ENCODE assay signal across 22 cellular contexts in the genomic region with DNA sequence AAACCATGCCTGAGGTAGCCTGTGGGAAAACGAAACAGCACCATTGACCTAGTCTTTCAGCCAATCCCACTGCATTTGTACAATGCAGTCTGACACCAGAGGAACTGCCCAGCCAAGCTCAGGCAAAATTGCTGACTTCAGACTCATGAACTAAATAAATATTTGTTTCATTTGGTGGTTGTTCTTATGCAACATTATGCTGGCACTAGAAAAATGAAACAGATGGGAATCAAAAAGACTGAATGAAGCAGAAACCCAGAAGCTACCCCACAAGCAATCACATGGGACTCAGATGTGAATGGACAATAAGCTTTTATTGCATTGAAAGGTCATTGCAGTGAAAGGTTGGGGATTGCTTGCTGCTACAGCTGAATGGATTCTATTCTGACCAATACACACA. TPM values are rescaled to one million over a fixed set of nuclear protein-coding genes. Genes with fewer than 3 reads are reported as not detected.
A peak's percentile ranks its signal among the peaks of the same experiment; 100 is the strongest.
DNase-seq lines count a peak whose midpoint lies in the region; ATAC-seq, FAIRE-seq and TF ChIP-seq lines count a peak whose summit lies in the region.
"Had no signal": no experiment of that assay in that cellular context is flagged by ENCODE, and none has a peak within 500 bp of the region (broad histone marks: within the 10 kb centered on the region; RNA-seq: fewer than 3 reads in every experiment).

No MANE protein-coding gene starts in this region.

- peak overlapping the region; percentile 24 for H3K27ac ChIP-seq in HepG2 (ENCODE audit: extremely low read length, insufficient read depth, low read length)
- H3K27ac ChIP-seq: gastrocnemius medialis, uterus had no signal

- 3% methylated on average over 1 of the region's 1 CpG for WGBS in HepG2 (ENCODE audit: low lambda C conversion rate)

- no peaks in the 10 kb centered on the region for H3K36me3 ChIP-seq in HepG2 (replicated peaks in 1 of 2; ENCODE audit: control insufficient read depth in 1 of 2, insufficient read depth in 2 of 2, low read length in 2 of 2)
- H3K36me3 ChIP-seq: gastrocnemius medialis, uterus had no signal

- TF ChIP-seq RAD21 in HepG2 (CRISPR knock-in tag; IDR thresholded peaks at IDR 0.05) = no peak

- H3K79me2 ChIP-seq in HepG2 (ENCODE audit: insufficient read depth, low read length) = no peaks in the 10 kb centered on the region

- peak overlapping the region; percentile 46 to 70 (median 50) for H3K4me3 ChIP-seq in HepG2 (replicated peaks in 1 of 3; ENCODE audit: insufficient read depth in 1 of 3, low read depth in 2 of 3, low read length in 3 of 3)
- H3K4me3 ChIP-seq: gastrocnemius medialis, uterus had no signal

- ATAC-seq in Right ventricle myocardium inferior = peak; percentile 54
- ATAC-seq in HepG2 = peak; percentile 46
- ATAC-seq in HG03354 (IDR thresholded peaks at IDR 0.05; ENCODE audit: poor library complexity, severe bottlenecking, unreplicated experiment) = no peak
- ATAC-seq: activated naive CD4-positive, alpha-beta T cell treated with anti-CD3 and anti-CD28 coated beads, Interleukin-2, amount 50 U/mL, for 72 hours; gastrocnemius medialis; SK-N-SH treated with all-trans-retinoic acid at 6 μM for 48 hours had no signal

- H3K9me3 ChIP-seq in HepG2 (ENCODE audit: low read length) = peaks cover 10% of the 10 kb centered on the region
- H3K9me3 ChIP-seq: gastrocnemius medialis, uterus had no signal

- intact Hi-C loops in Right ventricle myocardium inferior (cut with DNase I) = no loop called here
- intact Hi-C loops in cardiac septum (cut with DNase I) = no loop called here
- intact Hi-C loops in HepG2 (cut with micrococcal nuclease; ENCODE audit: unreplicated experiment) = no loop called here

- no peaks in the 10 kb centered on the region for H4K20me1 ChIP-seq in HepG2 (ENCODE audit: insufficient read depth, low read length)

- H3K4me1 ChIP-seq in HepG2 (ENCODE audit: insufficient read depth, low read length) = peaks cover 49% of the 10 kb centered on the region
- H3K4me1 ChIP-seq: gastrocnemius medialis, uterus had no signal

- peak; percentile 52 for FAIRE-seq in HepG2 (lab: Jason Lieb, UNC)

- H3K9ac ChIP-seq in HepG2 (ENCODE audit: insufficient read depth, low read depth, low read length) = no peak overlapping the region; the same call in 1 of the 2 replicates

- TF ChIP-seq EP300 in HepG2 (IDR thresholded peaks at IDR 0.05; ENCODE audit: low read depth in 2 of 2, low read length in 2 of 2) (no peak), HepG2 (CRISPR knock-in tag; IDR thresholded peaks at IDR 0.05; ENCODE audit: borderline replicate concordance) (no peak)

- H3K27me3 ChIP-seq in HepG2 (ENCODE audit: control insufficient read depth in 1 of 2, insufficient read depth in 2 of 2, low read length in 2 of 2) = no peaks in the 10 kb centered on the region
- H3K27me3 ChIP-seq: gastrocnemius medialis, uterus had no signal

- no peak for TF ChIP-seq POLR2A in HepG2 (IDR thresholded peaks at IDR 0.05; ENCODE audit: insufficient read depth in 1 of 2, low read depth in 2 of 2, low read length in 2 of 2)

- no peak for TF ChIP-seq CTCF in HepG2 (CRISPR knock-in tag; IDR thresholded peaks at IDR 0.05)

- peak overlapping the region; percentile 62 for H2AFZ ChIP-seq in HepG2 (ENCODE audit: low read length)

- DNase-seq in Right ventricle myocardium inferior (ENCODE audit: missing footprints) = no peak
- no peak for DNase-seq in cardiac septum (ENCODE audit: low spot score)
- peak; percentile 69 for DNase-seq in epidermal melanocyte (ENCODE audit: insufficient read length, low spot score)
- peak; percentile 60 for DNase-seq in HepG2 (ENCODE audit: low spot score)
- DNase-seq in superior temporal gyrus (ENCODE audit: extremely low spot score) = peak; percentile 31
- no peak for DNase-seq in NCI-H510A (lab: John Stamatoyannopoulos, UW)
- no peak for DNase-seq in NCI-H1105 treated with DMSO at 0.1 percent for 48 hours (lab: John Stamatoyannopoulos, UW)
- DNase-seq: activated CD4-positive, alpha-beta T cell treated with anti-CD3 and anti-CD28 coated beads, Interleukin-2, amount 50 U/mL, for 1 hour; CD4-positive, alpha-beta memory T cell; effector CD4-positive, alpha-beta T cell; gastrocnemius medialis; HFFc6; KG1; NCI-H1417 treated with DMSO at 0.1 percent for 48 hours; NCI-H226; stimulated activated naive CD4-positive, alpha-beta T cell treated with Interleukin-2 at 50 U/mL for 16 hours; uterus had no signal

- no TSS peak for BruUV-seq in HepG2 (replicated peaks; lab: Mats Ljungman, UMichigan)

- in situ Hi-C loops in HepG2 (cut with HindIII; ENCODE audit: extremely low pct_ligation_motif_present, low pct_unique_long_range_greater_than_20kb) = loop anchor here (5.0 kb wide), 1 partner anchor 62 kb away; no protein-coding TSS in a partner anchor

- peak overlapping the region; percentile 89 for H3K4me2 ChIP-seq in HepG2 (ENCODE audit: low read depth, low read length)

- POLR2A ChIA-PET in HepG2 (lab: Yijun Ruan, JAX) = interaction anchor here (2.9 kb wide), 1 partner anchor 97 kb away, joined by 9 read pairs; the partner anchor contains the start of gene TPRKB

- CTCF ChIA-PET in HepG2 (lab: Yijun Ruan, JAX; ENCODE audit: low intra/inter-chr PET ratio, low total read pairs) = no interaction called here

TF ChIP-seq in HepG2, 621 proteins besides CTCF, POLR2A, EP300 and RAD21 (continues in another document):
- no peak for TF ChIP-seq HNRNPLL (IDR thresholded peaks at IDR 0.05; ENCODE audit: low read depth, low read length, poor library complexity, severe bottlenecking)
- TF ChIP-seq EED (CRISPR knock-in tag; IDR thresholded peaks at IDR 0.05) = no peak
- TF ChIP-seq, protein P1, sequence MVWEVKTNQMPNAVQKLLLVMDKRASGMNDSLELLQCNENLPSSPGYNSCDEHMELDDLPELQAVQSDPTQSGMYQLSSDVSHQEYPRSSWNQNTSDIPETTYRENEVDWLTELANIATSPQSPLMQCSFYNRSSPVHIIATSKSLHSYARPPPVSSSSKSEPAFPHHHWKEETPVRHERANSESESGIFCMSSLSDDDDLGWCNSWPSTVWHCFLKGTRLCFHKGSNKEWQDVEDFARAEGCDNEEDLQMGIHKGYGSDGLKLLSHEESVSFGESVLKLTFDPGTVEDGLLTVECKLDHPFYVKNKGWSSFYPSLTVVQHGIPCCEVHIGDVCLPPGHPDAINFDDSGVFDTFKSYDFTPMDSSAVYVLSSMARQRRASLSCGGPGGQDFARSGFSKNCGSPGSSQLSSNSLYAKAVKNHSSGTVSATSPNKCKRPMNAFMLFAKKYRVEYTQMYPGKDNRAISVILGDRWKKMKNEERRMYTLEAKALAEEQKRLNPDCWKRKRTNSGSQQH (CRISPR knock-in tag; IDR thresholded peaks at IDR 0.05; ENCODE audit: low read depth) = peak; percentile 34; the same call in 1 of the 2 replicates
- no peak for TF ChIP-seq ZMYM2 (CRISPR knock-in tag; IDR thresholded peaks at IDR 0.05)
- TF ChIP-seq ZFX (CRISPR knock-in tag; IDR thresholded peaks at IDR 0.05; ENCODE audit: low read depth) = no peak
- peak; percentile 31; the same call in 1 of the 2 replicates for TF ChIP-seq RARA (CRISPR knock-in tag; IDR thresholded peaks at IDR 0.05)
- TF ChIP-seq MAFF (IDR thresholded peaks at IDR 0.05; ENCODE audit: low read depth, low read length) = peak; percentile 86
- TF ChIP-seq ZNF709 (CRISPR knock-in tag; IDR thresholded peaks at IDR 0.05) = no peak
- no peak for TF ChIP-seq ZNF629 (CRISPR knock-in tag; conservative IDR thresholded peaks at IDR 0.05)
- TF ChIP-seq, protein P2, sequence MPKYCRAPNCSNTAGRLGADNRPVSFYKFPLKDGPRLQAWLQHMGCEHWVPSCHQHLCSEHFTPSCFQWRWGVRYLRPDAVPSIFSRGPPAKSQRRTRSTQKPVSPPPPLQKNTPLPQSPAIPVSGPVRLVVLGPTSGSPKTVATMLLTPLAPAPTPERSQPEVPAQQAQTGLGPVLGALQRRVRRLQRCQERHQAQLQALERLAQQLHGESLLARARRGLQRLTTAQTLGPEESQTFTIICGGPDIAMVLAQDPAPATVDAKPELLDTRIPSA (CRISPR knock-in tag; IDR thresholded peaks at IDR 0.05; ENCODE audit: borderline replicate concordance) = no peak

RNA-seq across cellular contexts. Expression of gene NAT8, which starts 1.7 kb away (rescaled TPM):
- not detected for total RNA-seq in Right ventricle myocardium inferior
- not detected for total RNA-seq in cardiac septum
- 1.8 and 1.9 TPM in 2 replicates for total RNA-seq in HepG2 (2016; rRNA removed; fragmentation: Illumina TruSeq; extraction: Trizol)
- 0.51 and 0.97 TPM in 2 replicates for total RNA-seq in HepG2 (2016; cell fraction: cytosol; rRNA removed; fragmentation: Illumina TruSeq; extraction: Trizol; ENCODE audit: low read depth)
- 1.2 and 2.0 TPM in 2 replicates for total RNA-seq in HepG2 (2016; cell fraction: insoluble cytoplasmic fraction; rRNA removed; fragmentation: Illumina TruSeq; extraction: Trizol)
- 0.28 and 0.59 TPM in 2 replicates for total RNA-seq in HepG2 (2016; cell fraction: membrane; rRNA removed; fragmentation: Illumina TruSeq; extraction: Trizol)
- total RNA-seq in HepG2 (2016; cell fraction: nucleus; rRNA removed; fragmentation: Illumina TruSeq; extraction: Trizol) = 1.4 and 1.5 TPM in 2 replicates
- polyA plus RNA-seq in HepG2 (2011; rRNA removed) = 12.9 and 15.6 TPM in 2 replicates
- 16.0 and 20.9 TPM in 2 replicates for polyA plus RNA-seq in HepG2 (2011; cell fraction: cytosol; rRNA removed)
- 3.6 and 7.4 TPM in 2 replicates for polyA plus RNA-seq in HepG2 (2011; cell fraction: nucleus; rRNA removed)
- 2.8 and 12.0 TPM in 2 replicates for polyA plus RNA-seq in HepG2 (2012)
- 0.23 and 0.38 TPM in 2 replicates for polyA plus RNA-seq in HepG2 (2016; cell fraction: cytosol; fragmentation: Illumina TruSeq; extraction: Trizol; ENCODE audit: low read depth)
- polyA plus RNA-seq in HepG2 (2016; cell fraction: insoluble cytoplasmic fraction; fragmentation: Illumina TruSeq; extraction: Trizol; ENCODE audit: low read depth) = 0.46 and 1.4 TPM in 2 replicates
- 0.24 and 0.34 TPM in 2 replicates for polyA plus RNA-seq in HepG2 (2016; cell fraction: membrane; fragmentation: Illumina TruSeq; extraction: Trizol; ENCODE audit: low read depth)
- 2.9 and 3.0 TPM in 2 replicates for polyA plus RNA-seq in HepG2 (2016; cell fraction: nucleus; fragmentation: Illumina TruSeq; extraction: Trizol; ENCODE audit: insufficient read depth, low read depth)
- 9.7 TPM in 1 of 2 replicates, not detected in the other for polyA minus RNA-seq in HepG2 (2011; rRNA and poly(A)+ RNA removed; ENCODE audit: low replicate concordance)
- polyA minus RNA-seq in HepG2 (2011; cell fraction: cytosol; rRNA and poly(A)+ RNA removed) = 3.3 and 4.1 TPM in 2 replicates
- 1.5 and 2.1 TPM in 2 replicates for polyA minus RNA-seq in HepG2 (2011; cell fraction: nucleus; rRNA and poly(A)+ RNA removed)
- total RNA-seq: A673; activated naive CD4-positive, alpha-beta T cell treated with anti-CD3 and anti-CD28 coated beads, Interleukin-2, amount 50 U/mL, for 72 hours; CD4-positive, alpha-beta memory T cell; HFFc6; osteocyte had no signal
- polyA plus RNA-seq: CD4-positive, alpha-beta memory T cell had no signal

Comparison
In these comparisons a context has a peak if more than half of its experiments do, and no peak if none do; other contexts are left out.
1. DNase-seq: peak in epidermal melanocyte (single experiment), HepG2 (single experiment) and superior temporal gyrus (single experiment); none in Right ventricle myocardium inferior (single experiment), cardiac septum (single experiment), NCI-H510A (single experiment) and NCI-H1105 treated with DMSO at 0.1 percent for 48 hours (single experiment).